Comparison of ENCODE assay signal across 8 cellular contexts in the genomic region with DNA sequence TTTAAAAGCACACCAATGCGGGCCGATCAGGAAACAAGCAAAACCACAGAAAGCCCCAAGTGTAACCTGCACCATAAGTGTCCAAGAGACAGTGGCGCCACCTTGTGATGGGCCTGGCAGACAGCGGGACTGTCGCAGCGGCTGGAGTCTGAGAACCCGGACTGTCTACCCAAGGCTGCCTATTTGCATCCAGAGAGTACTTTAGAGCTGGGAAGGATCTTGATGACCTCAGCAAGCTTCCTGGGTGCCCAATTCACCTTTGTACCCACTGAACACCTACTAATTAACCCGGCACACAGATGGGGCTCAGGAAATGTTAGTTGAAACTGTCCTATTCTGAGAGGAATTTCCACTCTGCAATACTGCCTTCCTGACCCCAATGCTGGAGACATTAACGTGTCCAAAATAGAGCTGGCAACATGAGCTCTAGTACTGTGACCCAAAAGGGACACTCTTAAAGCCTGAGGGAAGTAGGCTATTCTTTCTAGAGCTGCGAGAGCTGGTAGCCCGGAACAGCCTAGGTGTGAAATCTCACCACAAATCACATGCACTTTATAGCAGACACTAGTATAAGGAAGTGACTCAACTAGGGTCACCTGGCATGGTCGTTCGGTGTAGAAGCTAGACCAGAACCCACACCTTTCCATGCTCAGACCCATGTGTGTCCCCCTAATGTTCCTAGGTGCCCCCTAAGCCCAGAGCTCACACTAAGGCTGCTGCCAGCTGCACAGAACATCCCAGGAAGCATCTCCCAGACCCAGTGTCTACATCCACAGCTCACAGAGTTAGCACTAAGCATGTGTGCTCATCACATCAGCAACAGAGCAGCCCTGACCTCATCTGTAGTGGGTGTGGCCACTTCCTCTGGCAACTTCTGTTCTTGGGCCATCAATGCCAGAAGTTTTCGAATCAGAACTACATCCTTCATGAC. TPM values are rescaled to one million over a fixed set of nuclear protein-coding genes. Genes with fewer than 3 reads are reported as not detected.
DNase-seq lines count a peak whose midpoint lies in the region; ATAC-seq and TF ChIP-seq lines count a peak whose summit lies in the region.

No MANE protein-coding gene starts in this region.

- peaks cover 39% of the 10 kb centered on the region for H3K36me3 Mint-ChIP-seq in activated naive CD8-positive, alpha-beta T cell treated with anti-CD3 and anti-CD28 coated beads for 36 hours

- H3K4me3 Mint-ChIP-seq in activated naive CD8-positive, alpha-beta T cell treated with anti-CD3 and anti-CD28 coated beads for 36 hours = no peak overlapping the region

- H3K4me1 ChIP-seq in heart left ventricle = peaks cover 0 to 28% (median 9%) of the 10 kb centered on the region in 12 donors

- H3K4me1 Mint-ChIP-seq in activated naive CD8-positive, alpha-beta T cell treated with anti-CD3 and anti-CD28 coated beads for 36 hours = peaks cover 25% of the 10 kb centered on the region

- H3K27me3 ChIP-seq in H7 (ENCODE audit: control insufficient read depth, insufficient read depth, low read length) = no peaks in the 10 kb centered on the region
- no peaks in the 10 kb centered on the region for H3K27me3 ChIP-seq in heart left ventricle

- no peak overlapping the region for H3K4me3 ChIP-seq in GM12865 (ENCODE audit: low read depth, low read length)
- H3K4me3 ChIP-seq in H7 (ENCODE audit: insufficient read depth, low read depth, low read length) = no peak overlapping the region
- H3K4me3 ChIP-seq in heart left ventricle = no peak overlapping the region

- no peaks in the 10 kb centered on the region for H3K27me3 Mint-ChIP-seq in activated naive CD8-positive, alpha-beta T cell treated with anti-CD3 and anti-CD28 coated beads for 36 hours

- ATAC-seq in heart left ventricle (peak; percentile 71 to 92 (median 80)), HG02840 (IDR thresholded peaks at IDR 0.05; ENCODE audit: low FRiP score, unreplicated experiment) (no peak)

- H3K9me3 Mint-ChIP-seq in activated naive CD8-positive, alpha-beta T cell treated with anti-CD3 and anti-CD28 coated beads for 36 hours = no peaks in the 10 kb centered on the region

- H3K9me3 ChIP-seq in heart left ventricle = no peaks in the 10 kb centered on the region

- TF ChIP-seq POLR2A in heart left ventricle (IDR thresholded peaks at IDR 0.05) = no peak

- H3K27ac Mint-ChIP-seq in activated naive CD8-positive, alpha-beta T cell treated with anti-CD3 and anti-CD28 coated beads for 36 hours = peak overlapping the region; percentile 56

- H3K36me3 ChIP-seq in H7 (replicated peaks; ENCODE audit: control insufficient read depth, insufficient read depth, low read length) (peaks cover 27% of the 10 kb centered on the region), heart left ventricle (peaks cover 0 to 78% (median 57%) of the 10 kb centered on the region in 9 donors)

- peak overlapping the region in 1 of 12 donors; percentile 53 for H3K27ac ChIP-seq in heart left ventricle

- peak; percentile 88 for TF ChIP-seq CTCF in GM12865 (IDR thresholded peaks at IDR 0.05; ENCODE audit: insufficient read depth, low read depth, low read length, missing control alignments)
- peak; percentile 71 to 88 (median 80) for TF ChIP-seq CTCF in heart left ventricle (IDR thresholded peaks at IDR 0.05)

- peak; percentile 87 for DNase-seq in GM12865 (ENCODE audit: low read depth)
- DNase-seq in H7 = peak; percentile 73
- DNase-seq in LoVo (ENCODE audit: low spot score) = peak; percentile 25
- peak; percentile 37 for DNase-seq in SW480 (ENCODE audit: low spot score)
- peak; percentile 74 for DNase-seq in activated naive CD8-positive, alpha-beta T cell treated with anti-CD3 and anti-CD28 coated beads for 36 hours
- DNase-seq in heart left ventricle = peak; percentile 73 to 91 (median 80)
- peak; percentile 58 for DNase-seq in retina

- 38 to 50% (median 46%) methylated on average over 13 to 14 of the region's 14 CpGs for WGBS in heart left ventricle, 4 donors

- intact Hi-C loops in heart left ventricle (cut with DNase I) = loop anchor here (1.0 to 10.0 kb wide), 10 partner anchors 191 to 445 kb away; a partner anchor contains a TSS

RNA-seq across cellular contexts. Expression of a gene that starts 25.4 kb away (rescaled TPM):
- total RNA-seq in H7 (2014; rRNA removed; shearing (Covaris generic)) = 16.3 and 19.9 TPM in 2 replicates
- total RNA-seq in activated naive CD8-positive, alpha-beta T cell treated with anti-CD3 and anti-CD28 coated beads for 36 hours = 10 to 100 TPM; 56.0 to 56.6 TPM
- total RNA-seq in heart left ventricle = 10 to 100 TPM; 14.6 to 25.4 (median 20.8) TPM
- 10 to 100 TPM in 1 of 2 donors, 1 to 10 TPM in 1; 4.2 to 10.1 TPM for polyA plus RNA-seq in heart left ventricle

RNA-seq across cellular contexts. Expression of a gene that starts 25.8 kb away (rescaled TPM):
- total RNA-seq in H7 (2014; rRNA removed; shearing (Covaris generic)) = 163 and 283 TPM in 2 replicates
- total RNA-seq in activated naive CD8-positive, alpha-beta T cell treated with anti-CD3 and anti-CD28 coated beads for 36 hours = 100 to 1,000 TPM; 161 to 162 TPM
- total RNA-seq in heart left ventricle = 100 to 1,000 TPM in 8 of 9 donors, 10 to 100 TPM in 1; 99.3 to 210 (median 125) TPM
- polyA plus RNA-seq in heart left ventricle = 10 to 100 TPM; 25.0 to 46.4 TPM

Comparison
In these comparisons a context has a peak if more than half of its experiments do, and no peak if none do; other contexts are left out.
1. DNase-seq: peak in every context shown above with its lines; median percentile 87 in GM12865; 80 in heart left ventricle; 74 in activated naive CD8-positive, alpha-beta T cell treated with anti-CD3 and anti-CD28 coated beads for 36 hours; 73 in H7; 58 in retina; 37 in SW480; 25 in LoVo.